ENCODE assay signal across 32 cellular contexts in the genomic region with DNA sequence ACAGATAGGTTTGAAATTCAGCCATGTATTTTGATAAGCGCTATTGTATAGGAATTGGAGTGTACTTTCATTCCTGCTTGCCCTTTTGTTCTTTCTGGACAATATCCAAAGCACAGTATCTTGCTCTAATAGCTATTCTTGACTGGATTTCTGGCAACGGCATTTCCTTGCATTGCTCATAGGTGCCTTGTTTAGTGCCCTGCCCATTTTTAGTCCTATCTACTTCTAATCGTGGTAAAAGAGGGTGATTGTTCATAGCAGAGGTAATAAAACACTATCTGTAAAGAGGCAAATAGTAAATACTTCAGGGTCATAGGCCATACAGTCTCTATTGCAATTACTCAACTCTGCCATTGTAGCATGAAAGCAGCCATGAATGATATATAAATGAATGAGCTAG.
"Had no signal": no experiment of that assay in that cellular context is flagged by ENCODE, and none has a peak within 500 bp of the region (broad histone marks: within the 10 kb centered on the region; RNA-seq: fewer than 3 reads in every experiment).

No MANE protein-coding gene starts in this region.

- H3K4me1 ChIP-seq: adrenal gland, body of pancreas, breast epithelium had no signal

- H3K36me3 ChIP-seq: adrenal gland, brain microvascular endothelial cell, breast epithelium had no signal

- H3K4me3 ChIP-seq: adrenal gland, body of pancreas, breast epithelium had no signal

- H3K27ac ChIP-seq: adrenal gland, body of pancreas, brain microvascular endothelial cell, breast epithelium, VCaP had no signal

- ATAC-seq: activated CD8-positive, alpha-beta T cell treated with anti-CD3 and anti-CD28 coated beads for 36 hours; activated naive CD4-positive, alpha-beta T cell treated with anti-CD3 and anti-CD28 coated beads, Interleukin-2, amount 50 U/mL, for 72 hours; activated T-cell treated with anti-CD3 and anti-CD28 coated beads, Interleukin-2, amount 50 U/mL, for 4 hours; activated T-cell treated with anti-CD3 and anti-CD28 coated beads, Interleukin-2, amount 50 U/mL, for 72 hours; activated T-helper 17 cell treated with anti-CD3 and anti-CD28 coated beads, Interleukin-2, amount 50 U/mL, for 72 hours; body of pancreas had no signal

- FAIRE-seq: TTC549 had no signal

- H3K27me3 ChIP-seq: adrenal gland, body of pancreas, brain microvascular endothelial cell had no signal

- DNase-seq: activated B cell treated with CpG ODN at 0.5 μM for 24 hours; activated CD4-positive, alpha-beta memory T cell treated with anti-CD3 and anti-CD28 coated beads for 36 hours; activated CD4-positive, alpha-beta T cell treated with anti-CD3 and anti-CD28 coated beads for 4 hours; activated CD4-positive, alpha-beta T cell treated with anti-CD3 and anti-CD28 coated beads, Interleukin-2, amount 10 ng/mL, durations not matched to agents 24 days and 14 days; activated CD4-positive, alpha-beta T cell treated with anti-CD3 and anti-CD28 coated beads, Interleukin-2, amount 50 U/mL, for 1 hour; activated CD4-positive, alpha-beta T cell treated with anti-CD3 and anti-CD28 coated beads, Interleukin-2, amount 50 U/mL, for 4 hours; activated CD4-positive, CD25-positive, alpha-beta regulatory T cell treated with anti-CD3 and anti-CD28 coated beads, Interleukin-2, amount 50 U/mL, for 72 hours; activated CD8-positive, alpha-beta memory T cell treated with anti-CD3 and anti-CD28 coated beads, Interleukin-2, amount 50 U/mL, for 4 hours; activated CD8-positive, alpha-beta T cell treated with anti-CD3 and anti-CD28 coated beads for 36 hours; activated effector memory CD4-positive, alpha-beta T cell treated with anti-CD3 and anti-CD28 coated beads, Interleukin-2, amount 50 U/mL, for 16 hours; activated gamma-delta T cell treated with Interleukin-2 at 50 U/mL for 16 hours; activated naive CD4-positive, alpha-beta T cell; activated naive CD4-positive, alpha-beta T cell treated with anti-CD3 and anti-CD28 coated beads for 36 hours; activated naive CD4-positive, alpha-beta T cell treated with anti-CD3 and anti-CD28 coated beads, Interleukin-2, amount 50 U/mL, for 16 hours; activated naive CD8-positive, alpha-beta T cell treated with anti-CD3 and anti-CD28 coated beads for 36 hours; activated T-cell treated with anti-CD3 and anti-CD28 coated beads for 4 hours; activated T-cell treated with anti-CD3 and anti-CD28 coated beads, Interleukin-2, amount 50 U/mL, for 1 hour; activated T-cell treated with anti-CD3 and anti-CD28 coated beads, Interleukin-2, amount 50 U/mL, for 4 hours; activated T-cell treated with anti-CD3 and anti-CD28 coated beads, Interleukin-2, amount 50 U/mL, for 72 hours; adrenal gland; amniotic stem cell; aorta; body of pancreas; brain microvascular endothelial cell; central memory CD4-positive, alpha-beta T cell; T-helper 2 cell; T-helper 9 cell had no signal

- H3K9me3 ChIP-seq: adrenal gland, body of pancreas had no signal
